ENCODE assay signal across 10 cellular contexts in genomic region chr13:25901460-25902376, GRCh38.
DNase-seq lines count a peak whose midpoint lies in the region; ATAC-seq and TF ChIP-seq lines count a peak whose summit lies in the region.
"Had no signal": no experiment of that assay in that cellular context is flagged by ENCODE, and none has a peak within 500 bp of the region (broad histone marks: within the 10 kb centered on the region; RNA-seq: fewer than 3 reads in every experiment).

No MANE protein-coding gene starts in this region.

- peaks cover 9% of the 10 kb centered on the region for H3K27me3 Mint-ChIP-seq in activated CD4-positive, alpha-beta memory T cell treated with anti-CD3 and anti-CD28 coated beads for 36 hours

- DNase-seq in Daoy (ENCODE audit: low read depth) (peak; percentile 74), left lung (no peak), omental fat pad (ENCODE audit: low spot score) (no peak), ureter (ENCODE audit: low spot score) (no peak), medulla oblongata (ENCODE audit: extremely low spot score) (no peak)
- DNase-seq in activated CD4-positive, alpha-beta memory T cell treated with anti-CD3 and anti-CD28 coated beads for 36 hours = peak; percentile 44

- H3K27ac Mint-ChIP-seq in activated CD4-positive, alpha-beta memory T cell treated with anti-CD3 and anti-CD28 coated beads for 36 hours = no peak overlapping the region

- intact Hi-C loops in activated CD4-positive, alpha-beta memory T cell treated with anti-CD3 and anti-CD28 coated beads for 36 hours (cut with micrococcal nuclease) = loop anchor here (1.0 to 10.0 kb wide), 7 partner anchors 26 to 1629 kb away; partner anchors contain the start of genes MTMR6, SHISA2 and USP12
- intact Hi-C loops in left lung (cut with DNase I) = no loop called here

- no peaks in the 10 kb centered on the region for H3K36me3 ChIP-seq in left lung
- H3K36me3 ChIP-seq: neutrophil had no signal

- peaks cover 0 to 2% of the 10 kb centered on the region in 2 donors for H3K9me3 ChIP-seq in left lung
- H3K9me3 ChIP-seq: neutrophil had no signal

- H3K9me3 Mint-ChIP-seq in activated CD4-positive, alpha-beta memory T cell treated with anti-CD3 and anti-CD28 coated beads for 36 hours = peaks cover 7% of the 10 kb centered on the region

- no peaks in the 10 kb centered on the region for H3K4me1 ChIP-seq in left lung

- peaks cover 6% of the 10 kb centered on the region for H3K36me3 Mint-ChIP-seq in activated CD4-positive, alpha-beta memory T cell treated with anti-CD3 and anti-CD28 coated beads for 36 hours

- H3K4me3 Mint-ChIP-seq in activated CD4-positive, alpha-beta memory T cell treated with anti-CD3 and anti-CD28 coated beads for 36 hours = peak overlapping the region; percentile 6

- H3K27me3 ChIP-seq in left lung = no peaks in the 10 kb centered on the region
- H3K27me3 ChIP-seq: neutrophil had no signal

- TF ChIP-seq CTCF in left lung (IDR thresholded peaks at IDR 0.05) (no peak), omental fat pad (IDR thresholded peaks at IDR 0.05) (no peak)

- ATAC-seq in GM19395 (IDR thresholded peaks at IDR 0.05; ENCODE audit: unreplicated experiment) = peak; percentile 96
- peak; percentile 94 for ATAC-seq in HG03520 (IDR thresholded peaks at IDR 0.05; ENCODE audit: unreplicated experiment)
- peak; percentile 63 for ATAC-seq in left lung
- ATAC-seq in omental fat pad (ENCODE audit: low FRiP score) = no peak

- CTCF ChIA-PET in activated CD4-positive, alpha-beta memory T cell treated with anti-CD3 and anti-CD28 coated beads for 36 hours (lab: Charles Lee) = no interaction called here

- H3K4me3 ChIP-seq in left lung = no peak overlapping the region
- H3K4me3 ChIP-seq: PC-9 had no signal

- no peak overlapping the region for H3K27ac ChIP-seq in left lung
- H3K27ac ChIP-seq: neutrophil, PC-9 had no signal

- POLR2A ChIA-PET in activated CD4-positive, alpha-beta memory T cell treated with anti-CD3 and anti-CD28 coated beads for 36 hours (lab: Charles Lee) = interaction anchor here (1.1 to 1.5 kb wide), 3 partner anchors 15 to 30 kb away, joined by 3 to 5 read pairs (median 3); no protein-coding TSS in a partner anchor

- H3K4me1 Mint-ChIP-seq in activated CD4-positive, alpha-beta memory T cell treated with anti-CD3 and anti-CD28 coated beads for 36 hours (ENCODE audit: low read depth) = peaks cover 26% of the 10 kb centered on the region

Comparison
In these comparisons a context has a peak if more than half of its experiments do, and no peak if none do; other contexts are left out.
1. DNase-seq: peak in Daoy (single experiment) and activated CD4-positive, alpha-beta memory T cell treated with anti-CD3 and anti-CD28 coated beads for 36 hours (single experiment); none in left lung (0 of 2), omental fat pad (single experiment), ureter (single experiment) and medulla oblongata (single experiment).